ENCODE assay signal across 8 cellular contexts in genomic region chr17:79843917-79844815, GRCh38. TPM values are rescaled to one million over a fixed set of nuclear protein-coding genes. Genes with fewer than 3 reads are reported as not detected.
A peak's percentile ranks its signal among the peaks of the same experiment; 100 is the strongest.
DNase-seq lines count a peak whose midpoint lies in the region; TF ChIP-seq lines count a peak whose summit lies in the region.

No MANE protein-coding gene starts in this region.

- TF ChIP-seq CTCF in vagina (IDR thresholded peaks at IDR 0.05) = no peak

- no peak for TF ChIP-seq POLR2A in vagina (IDR thresholded peaks at IDR 0.05)

- peaks cover 27 to 33% of the 10 kb centered on the region in 2 donors for H3K27me3 ChIP-seq in mucosa of rectum (ENCODE audit: control insufficient read depth in 2 of 2, insufficient read depth in 2 of 2, low read length in 2 of 2)
- peaks cover 12% of the 10 kb centered on the region for H3K27me3 ChIP-seq in vagina

- DNase-seq in activated CD4-positive, alpha-beta T cell treated with anti-CD3 and anti-CD28 coated beads, Interleukin-2, amount 10 ng/mL, durations not matched to agents 24 days and 14 days = peak; percentile 69
- no peak for DNase-seq in activated CD4-positive, alpha-beta T cell treated with anti-CD3 and anti-CD28 coated beads, Interleukin-2, amount 50 U/mL, for 4 hours
- DNase-seq in RPMI7951 (ENCODE audit: low read depth) (peak; percentile 73), epidermal melanocyte (ENCODE audit: insufficient read length, low spot score) (peak; percentile 86), vagina (ENCODE audit: extremely low spot score in 2 of 2) (no peak), NCI-H1048 (lab: John Stamatoyannopoulos, UW) (no peak)
- no peak for DNase-seq in activated effector memory CD4-positive, alpha-beta T cell treated with anti-CD3 and anti-CD28 coated beads, Interleukin-2, amount 50 U/mL, for 16 hours

- no peak overlapping the region for H3K27ac Mint-ChIP-seq in activated CD4-positive, alpha-beta T cell treated with anti-CD3 and anti-CD28 coated beads, Interleukin-2, amount 10 ng/mL, durations not matched to agents 24 days and 14 days

- H3K27ac ChIP-seq in mucosa of rectum (ENCODE audit: low read depth in 2 of 2, low read length in 2 of 2) (peak overlapping the region in 1 of 2 donors; percentile 64), vagina (peak overlapping the region; percentile 79)

- H3K36me3 ChIP-seq in mucosa of rectum (ENCODE audit: control insufficient read depth in 2 of 2, insufficient read depth in 2 of 2, low read length in 2 of 2) (no peaks in the 10 kb centered on the region), vagina (no peaks in the 10 kb centered on the region)

- peak overlapping the region; percentile 81 for H3K4me3 Mint-ChIP-seq in activated CD4-positive, alpha-beta T cell treated with anti-CD3 and anti-CD28 coated beads, Interleukin-2, amount 10 ng/mL, durations not matched to agents 24 days and 14 days

- peak overlapping the region; percentile 56 to 61 for H3K4me3 ChIP-seq in mucosa of rectum (ENCODE audit: low read length in 2 of 2)
- H3K4me3 ChIP-seq in vagina = peak overlapping the region; percentile 54 to 55

- H3K36me3 Mint-ChIP-seq in activated CD4-positive, alpha-beta T cell treated with anti-CD3 and anti-CD28 coated beads, Interleukin-2, amount 10 ng/mL, durations not matched to agents 24 days and 14 days (ENCODE audit: low read depth) = no peaks in the 10 kb centered on the region

- peaks cover 11% of the 10 kb centered on the region for H3K4me1 Mint-ChIP-seq in activated CD4-positive, alpha-beta T cell treated with anti-CD3 and anti-CD28 coated beads, Interleukin-2, amount 10 ng/mL, durations not matched to agents 24 days and 14 days

- peaks cover 56% of the 10 kb centered on the region for H3K27me3 Mint-ChIP-seq in activated CD4-positive, alpha-beta T cell treated with anti-CD3 and anti-CD28 coated beads, Interleukin-2, amount 10 ng/mL, durations not matched to agents 24 days and 14 days

- H3K4me1 ChIP-seq in mucosa of rectum (ENCODE audit: control insufficient read depth in 2 of 2, insufficient read depth in 2 of 2, low read length in 2 of 2) (peaks cover 25 to 32% of the 10 kb centered on the region in 2 donors), vagina (peaks cover 63% of the 10 kb centered on the region)

- intact Hi-C loops in activated CD4-positive, alpha-beta T cell treated with anti-CD3 and anti-CD28 coated beads, Interleukin-2, amount 10 ng/mL, durations not matched to agents 24 days and 14 days (cut with micrococcal nuclease) = loop anchor here (5.0 kb wide), 1 partner anchor 148 kb away; no protein-coding TSS in a partner anchor
- intact Hi-C loops in vagina (cut with DNase I) = loop anchor here (2.0 to 10.0 kb wide), 2 partner anchors 43 to 151 kb away; no protein-coding TSS in a partner anchor

- H3K9me3 Mint-ChIP-seq in activated CD4-positive, alpha-beta T cell treated with anti-CD3 and anti-CD28 coated beads, Interleukin-2, amount 10 ng/mL, durations not matched to agents 24 days and 14 days = no peaks in the 10 kb centered on the region

- peak overlapping the region; percentile 63 to 73 for H3K9ac ChIP-seq in mucosa of rectum (ENCODE audit: low read depth in 1 of 2, low read length in 2 of 2)

- H3K9me3 ChIP-seq in mucosa of rectum (ENCODE audit: control insufficient read depth in 2 of 2, low read length in 2 of 2) = peaks cover 0 to 3% of the 10 kb centered on the region in 2 donors
- H3K9me3 ChIP-seq in vagina = no peaks in the 10 kb centered on the region

RNA-seq across cellular contexts. Expression of gene CBX4, which starts 4.9 kb away (rescaled TPM):
- 18.5 and 19.4 TPM in 2 replicates for total RNA-seq in activated CD4-positive, alpha-beta T cell treated with anti-CD3 and anti-CD28 coated beads, Interleukin-2, amount 10 ng/mL, durations not matched to agents 24 days and 14 days
- total RNA-seq in RPMI7951 (2014; rRNA removed; shearing (Covaris generic)) = 10.8 and 11.8 TPM in 2 replicates
- 13.0 TPM for total RNA-seq in vagina

RNA-seq across cellular contexts. Expression of gene CBX8, which starts 47.3 kb away (rescaled TPM):
- total RNA-seq in activated CD4-positive, alpha-beta T cell treated with anti-CD3 and anti-CD28 coated beads, Interleukin-2, amount 10 ng/mL, durations not matched to agents 24 days and 14 days = 9.4 TPM in 2 replicates
- 3.8 and 5.8 TPM in 2 replicates for total RNA-seq in RPMI7951 (2014; rRNA removed; shearing (Covaris generic))
- 0.98 TPM for total RNA-seq in vagina

Comparison
In these comparisons a context has a peak if more than half of its experiments do, and no peak if none do; other contexts are left out.
1. DNase-seq: peak in activated CD4-positive, alpha-beta T cell treated with anti-CD3 and anti-CD28 coated beads, Interleukin-2, amount 10 ng/mL, durations not matched to agents 24 days and 14 days (single experiment), RPMI7951 (single experiment) and epidermal melanocyte (single experiment); none in activated CD4-positive, alpha-beta T cell treated with anti-CD3 and anti-CD28 coated beads, Interleukin-2, amount 50 U/mL, for 4 hours (0 of 2), vagina (0 of 2), NCI-H1048 (single experiment) and activated effector memory CD4-positive, alpha-beta T cell treated with anti-CD3 and anti-CD28 coated beads, Interleukin-2, amount 50 U/mL, for 16 hours (single experiment).